ENCODE assay signal across 12 cellular contexts in the genomic region with DNA sequence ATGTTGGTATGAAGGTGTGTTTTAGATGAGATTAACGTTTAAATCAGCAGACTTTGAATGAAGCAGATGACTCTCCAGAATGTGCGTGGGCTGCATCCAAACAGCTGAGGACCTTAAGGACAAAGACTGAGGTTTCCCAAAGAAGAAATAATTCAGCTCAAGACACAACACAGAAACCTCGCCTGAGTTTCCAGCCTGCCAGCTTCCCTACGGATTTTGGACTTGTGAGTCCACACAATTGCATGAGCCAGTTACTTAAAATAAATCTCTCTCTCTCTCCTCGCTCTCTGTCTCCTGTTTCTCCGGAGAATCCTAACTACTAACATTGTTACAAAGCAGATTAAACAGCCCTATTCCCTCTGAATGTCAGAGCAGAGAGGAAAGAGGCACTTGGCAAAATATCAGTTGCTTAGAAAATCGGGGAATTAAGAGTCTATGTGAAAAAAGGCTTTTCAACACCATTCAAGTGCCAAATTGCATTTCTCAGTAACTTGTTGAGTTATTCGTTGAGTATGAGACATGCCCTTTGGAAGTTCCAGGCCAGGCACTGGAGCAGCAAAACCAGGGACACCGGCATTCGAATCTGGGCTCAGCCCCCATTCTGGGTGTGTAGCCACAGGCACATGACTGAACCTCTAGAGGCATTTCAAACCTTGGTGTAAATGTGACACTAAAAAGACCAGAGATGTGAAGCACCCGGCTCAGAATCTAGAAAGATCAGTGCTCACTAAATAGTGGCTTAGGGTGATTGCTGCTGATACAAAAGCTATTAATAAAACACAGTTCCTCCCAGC.
DNase-seq lines count a peak whose midpoint lies in the region; ATAC-seq lines count a peak whose summit lies in the region.
"Had no signal": no experiment of that assay in that cellular context is flagged by ENCODE, and none has a peak within 500 bp of the region (broad histone marks: within the 10 kb centered on the region; RNA-seq: fewer than 3 reads in every experiment).

No MANE protein-coding gene starts in this region.

- peak overlapping the region; percentile 91 for H3K27ac ChIP-seq in caudate nucleus (ENCODE audit: low read depth, low read length)

- DNase-seq in HCEC 1CT = peak; percentile 40
- DNase-seq in caudate nucleus (lab: John Stamatoyannopoulos, UW) = peak in 19 of 61 donors; percentile 5 to 50 (median 13)
- peak; percentile 9 for DNase-seq in left kidney (ENCODE audit: low read depth, low spot score)
- DNase-seq in stromal cell of bone marrow (ENCODE audit: low read depth) = peak; percentile 67
- DNase-seq in SKM-1 treated with dmso at 0.1 percent for 144 hours (lab: John Stamatoyannopoulos, UW; ENCODE audit: unreplicated experiment) = no peak
- no peak for DNase-seq in HPDE6-E6E7 (ENCODE audit: extremely low spot score)
- DNase-seq: activated CD4-positive, alpha-beta T cell treated with anti-CD3 and anti-CD28 coated beads, Interleukin-2, amount 50 U/mL, for 1 hour; natural killer cell; NCI-H69 had no signal

- ATAC-seq in HG02870 (IDR thresholded peaks at IDR 0.05; ENCODE audit: unreplicated experiment) = no peak
- no peak for ATAC-seq in HG03565 (IDR thresholded peaks at IDR 0.05; ENCODE audit: unreplicated experiment)
- ATAC-seq: natural killer cell; stimulated activated effector memory CD8-positive, alpha-beta T cell treated with anti-CD3 and anti-CD28 coated beads, Interleukin-12 subunit alpha, Interleukin-12 subunit beta, amount 100 ng/mL, for 72 hours had no signal

Comparison
In these comparisons a context has a peak if more than half of its experiments do, and no peak if none do; other contexts are left out.
1. DNase-seq: peak in HCEC 1CT (single experiment), left kidney (single experiment) and stromal cell of bone marrow (single experiment); none in SKM-1 treated with dmso at 0.1 percent for 144 hours (single experiment) and HPDE6-E6E7 (single experiment).